1 cellular context compared by ENCODE assay signal in the genomic region with DNA sequence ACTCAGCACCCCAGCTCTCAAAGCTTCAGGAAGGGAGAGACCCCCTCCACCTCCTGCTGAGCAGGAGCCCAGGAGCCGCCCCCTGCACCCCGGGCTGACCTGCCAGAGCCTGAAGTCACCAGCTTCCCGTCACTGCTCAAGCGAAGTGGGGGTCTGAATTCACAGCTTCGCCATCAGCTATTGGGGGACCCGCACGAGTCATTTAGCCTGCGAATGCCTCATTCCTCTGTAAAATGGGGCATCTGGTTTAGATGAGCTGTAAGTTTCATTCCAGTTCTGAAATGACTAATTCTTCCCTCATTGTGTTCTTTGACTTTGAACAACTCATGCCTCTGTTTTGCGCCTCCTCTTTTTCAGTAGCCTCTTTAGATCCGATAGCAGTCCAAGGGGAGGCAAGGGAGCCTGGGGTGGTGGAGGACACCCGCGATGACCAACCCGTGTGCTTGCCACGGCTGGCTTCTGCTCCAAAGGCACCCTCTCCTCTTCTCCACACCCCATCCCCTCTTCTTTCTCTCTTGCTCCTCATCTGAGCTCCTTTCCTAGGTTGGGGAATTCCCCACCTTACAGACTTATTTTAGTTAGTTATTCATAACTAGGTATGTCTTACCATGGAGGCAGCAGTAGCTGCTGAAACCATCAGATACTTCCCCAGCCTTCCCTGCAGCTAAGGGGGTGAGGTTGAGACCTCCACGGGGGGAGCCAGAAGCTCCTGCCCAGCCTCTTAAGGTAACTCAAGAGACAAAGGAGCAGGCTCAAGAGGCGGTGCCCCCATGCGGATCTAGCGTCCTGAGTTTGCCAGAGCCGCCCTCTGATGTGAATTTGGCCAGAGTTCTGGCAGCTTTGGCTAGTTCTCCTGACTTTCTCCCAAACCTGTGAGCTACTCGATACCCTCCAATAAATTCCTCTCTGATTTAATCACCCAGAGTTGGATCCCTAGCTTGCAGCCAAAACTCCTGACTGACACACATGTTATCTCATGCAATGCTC.
TF ChIP-seq lines count a peak whose summit lies in the region.

No MANE protein-coding gene starts in this region.

TF ChIP-seq in GM12878, 131 proteins besides CTCF, POLR2A, EP300 and RAD21 (continued from another document and continues in another):
- TF ChIP-seq PKNOX1 (IDR thresholded peaks at IDR 0.05), result no peak; the same call in 1 of the 2 replicates
- no peak for TF ChIP-seq SPI1 (IDR thresholded peaks at IDR 0.05; ENCODE audit: borderline replicate concordance, insufficient read depth, low read depth, low read length)
- TF ChIP-seq TCF12 (IDR thresholded peaks at IDR 0.05; ENCODE audit: low read depth, low read length), result no peak
- TF ChIP-seq SIX5 (IDR thresholded peaks at IDR 0.05; ENCODE audit: low read depth, low read length, severe bottlenecking), result no peak
- peak; percentile 89 for TF ChIP-seq DPF2 (IDR thresholded peaks at IDR 0.05)
- 0 out of 2 replicates have a peak, but pooled peaks have one; percentile 40 for TF ChIP-seq MLLT1 (IDR thresholded peaks at IDR 0.05)
- no peak for TF ChIP-seq BMI1 (IDR thresholded peaks at IDR 0.05; ENCODE audit: borderline replicate concordance)
- no peak for TF ChIP-seq HSF1 (IDR thresholded peaks at IDR 0.05; ENCODE audit: low read depth, low read length)
- TF ChIP-seq ATF2 (IDR thresholded peaks at IDR 0.05; ENCODE audit: low read length), result peak; percentile 73
- no peak for TF ChIP-seq TBL1XR1 (IDR thresholded peaks at IDR 0.05; ENCODE audit: low read depth, low read length)
- TF ChIP-seq GATAD2B (conservative IDR thresholded peaks at IDR 0.05; ENCODE audit: low read depth), result no peak; the same call in 1 of the 2 replicates
- TF ChIP-seq, protein P1, sequence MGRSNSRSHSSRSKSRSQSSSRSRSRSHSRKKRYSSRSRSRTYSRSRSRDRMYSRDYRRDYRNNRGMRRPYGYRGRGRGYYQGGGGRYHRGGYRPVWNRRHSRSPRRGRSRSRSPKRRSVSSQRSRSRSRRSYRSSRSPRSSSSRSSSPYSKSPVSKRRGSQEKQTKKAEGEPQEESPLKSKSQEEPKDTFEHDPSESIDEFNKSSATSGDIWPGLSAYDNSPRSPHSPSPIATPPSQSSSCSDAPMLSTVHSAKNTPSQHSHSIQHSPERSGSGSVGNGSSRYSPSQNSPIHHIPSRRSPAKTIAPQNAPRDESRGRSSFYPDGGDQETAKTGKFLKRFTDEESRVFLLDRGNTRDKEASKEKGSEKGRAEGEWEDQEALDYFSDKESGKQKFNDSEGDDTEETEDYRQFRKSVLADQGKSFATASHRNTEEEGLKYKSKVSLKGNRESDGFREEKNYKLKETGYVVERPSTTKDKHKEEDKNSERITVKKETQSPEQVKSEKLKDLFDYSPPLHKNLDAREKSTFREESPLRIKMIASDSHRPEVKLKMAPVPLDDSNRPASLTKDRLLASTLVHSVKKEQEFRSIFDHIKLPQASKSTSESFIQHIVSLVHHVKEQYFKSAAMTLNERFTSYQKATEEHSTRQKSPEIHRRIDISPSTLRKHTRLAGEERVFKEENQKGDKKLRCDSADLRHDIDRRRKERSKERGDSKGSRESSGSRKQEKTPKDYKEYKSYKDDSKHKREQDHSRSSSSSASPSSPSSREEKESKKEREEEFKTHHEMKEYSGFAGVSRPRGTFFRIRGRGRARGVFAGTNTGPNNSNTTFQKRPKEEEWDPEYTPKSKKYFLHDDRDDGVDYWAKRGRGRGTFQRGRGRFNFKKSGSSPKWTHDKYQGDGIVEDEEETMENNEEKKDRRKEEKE (IDR thresholded peaks at IDR 0.05), result no peak
- TF ChIP-seq NFXL1 (IDR thresholded peaks at IDR 0.05; ENCODE audit: borderline replicate concordance), result no peak
- no peak for TF ChIP-seq PAX8 (IDR thresholded peaks at IDR 0.05)
- peak; percentile 92 for TF ChIP-seq NBN (IDR thresholded peaks at IDR 0.05)
- no peak for TF ChIP-seq ZNF274 (IDR thresholded peaks at IDR 0.05; ENCODE audit: insufficient read depth, insufficient read length)
- TF ChIP-seq TARDBP (IDR thresholded peaks at IDR 0.05; ENCODE audit: borderline replicate concordance), result no peak
- no peak for TF ChIP-seq MYB (IDR thresholded peaks at IDR 0.05; ENCODE audit: borderline replicate concordance, low read depth, low read length)
- no peak for TF ChIP-seq MYC (IDR thresholded peaks at IDR 0.05; ENCODE audit: insufficient read depth, insufficient read length, insufficient replicate concordance, low read length, severe bottlenecking)
- no peak for TF ChIP-seq MEF2A (IDR thresholded peaks at IDR 0.05; ENCODE audit: insufficient read depth, low read depth, low read length)
- TF ChIP-seq, protein P2, sequence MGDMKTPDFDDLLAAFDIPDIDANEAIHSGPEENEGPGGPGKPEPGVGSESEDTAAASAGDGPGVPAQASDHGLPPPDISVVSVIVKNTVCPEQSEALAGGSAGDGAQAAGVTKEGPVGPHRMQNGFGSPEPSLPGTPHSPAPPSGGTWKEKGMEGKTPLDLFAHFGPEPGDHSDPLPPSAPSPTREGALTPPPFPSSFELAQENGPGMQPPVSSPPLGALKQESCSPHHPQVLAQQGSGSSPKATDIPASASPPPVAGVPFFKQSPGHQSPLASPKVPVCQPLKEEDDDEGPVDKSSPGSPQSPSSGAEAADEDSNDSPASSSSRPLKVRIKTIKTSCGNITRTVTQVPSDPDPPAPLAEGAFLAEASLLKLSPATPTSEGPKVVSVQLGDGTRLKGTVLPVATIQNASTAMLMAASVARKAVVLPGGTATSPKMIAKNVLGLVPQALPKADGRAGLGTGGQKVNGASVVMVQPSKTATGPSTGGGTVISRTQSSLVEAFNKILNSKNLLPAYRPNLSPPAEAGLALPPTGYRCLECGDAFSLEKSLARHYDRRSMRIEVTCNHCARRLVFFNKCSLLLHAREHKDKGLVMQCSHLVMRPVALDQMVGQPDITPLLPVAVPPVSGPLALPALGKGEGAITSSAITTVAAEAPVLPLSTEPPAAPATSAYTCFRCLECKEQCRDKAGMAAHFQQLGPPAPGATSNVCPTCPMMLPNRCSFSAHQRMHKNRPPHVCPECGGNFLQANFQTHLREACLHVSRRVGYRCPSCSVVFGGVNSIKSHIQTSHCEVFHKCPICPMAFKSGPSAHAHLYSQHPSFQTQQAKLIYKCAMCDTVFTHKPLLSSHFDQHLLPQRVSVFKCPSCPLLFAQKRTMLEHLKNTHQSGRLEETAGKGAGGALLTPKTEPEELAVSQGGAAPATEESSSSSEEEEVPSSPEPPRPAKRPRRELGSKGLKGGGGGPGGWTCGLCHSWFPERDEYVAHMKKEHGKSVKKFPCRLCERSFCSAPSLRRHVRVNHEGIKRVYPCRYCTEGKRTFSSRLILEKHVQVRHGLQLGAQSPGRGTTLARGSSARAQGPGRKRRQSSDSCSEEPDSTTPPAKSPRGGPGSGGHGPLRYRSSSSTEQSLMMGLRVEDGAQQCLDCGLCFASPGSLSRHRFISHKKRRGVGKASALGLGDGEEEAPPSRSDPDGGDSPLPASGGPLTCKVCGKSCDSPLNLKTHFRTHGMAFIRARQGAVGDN (IDR thresholded peaks at IDR 0.05), result peak; percentile 59; the same call in 1 of the 2 replicates
- TF ChIP-seq MTA2 (IDR thresholded peaks at IDR 0.05; ENCODE audit: low read depth), result peak; percentile 76
- no peak for TF ChIP-seq POU2F2 (IDR thresholded peaks at IDR 0.05; ENCODE audit: borderline replicate concordance, low read depth, low read length)
- TF ChIP-seq NR2C1 (IDR thresholded peaks at IDR 0.05), result no peak
- TF ChIP-seq RAD51 (IDR thresholded peaks at IDR 0.05), result no peak
- TF ChIP-seq, protein P3, sequence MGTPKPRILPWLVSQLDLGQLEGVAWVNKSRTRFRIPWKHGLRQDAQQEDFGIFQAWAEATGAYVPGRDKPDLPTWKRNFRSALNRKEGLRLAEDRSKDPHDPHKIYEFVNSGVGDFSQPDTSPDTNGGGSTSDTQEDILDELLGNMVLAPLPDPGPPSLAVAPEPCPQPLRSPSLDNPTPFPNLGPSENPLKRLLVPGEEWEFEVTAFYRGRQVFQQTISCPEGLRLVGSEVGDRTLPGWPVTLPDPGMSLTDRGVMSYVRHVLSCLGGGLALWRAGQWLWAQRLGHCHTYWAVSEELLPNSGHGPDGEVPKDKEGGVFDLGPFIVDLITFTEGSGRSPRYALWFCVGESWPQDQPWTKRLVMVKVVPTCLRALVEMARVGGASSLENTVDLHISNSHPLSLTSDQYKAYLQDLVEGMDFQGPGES (IDR thresholded peaks at IDR 0.05), result no peak
- TF ChIP-seq, protein P4, sequence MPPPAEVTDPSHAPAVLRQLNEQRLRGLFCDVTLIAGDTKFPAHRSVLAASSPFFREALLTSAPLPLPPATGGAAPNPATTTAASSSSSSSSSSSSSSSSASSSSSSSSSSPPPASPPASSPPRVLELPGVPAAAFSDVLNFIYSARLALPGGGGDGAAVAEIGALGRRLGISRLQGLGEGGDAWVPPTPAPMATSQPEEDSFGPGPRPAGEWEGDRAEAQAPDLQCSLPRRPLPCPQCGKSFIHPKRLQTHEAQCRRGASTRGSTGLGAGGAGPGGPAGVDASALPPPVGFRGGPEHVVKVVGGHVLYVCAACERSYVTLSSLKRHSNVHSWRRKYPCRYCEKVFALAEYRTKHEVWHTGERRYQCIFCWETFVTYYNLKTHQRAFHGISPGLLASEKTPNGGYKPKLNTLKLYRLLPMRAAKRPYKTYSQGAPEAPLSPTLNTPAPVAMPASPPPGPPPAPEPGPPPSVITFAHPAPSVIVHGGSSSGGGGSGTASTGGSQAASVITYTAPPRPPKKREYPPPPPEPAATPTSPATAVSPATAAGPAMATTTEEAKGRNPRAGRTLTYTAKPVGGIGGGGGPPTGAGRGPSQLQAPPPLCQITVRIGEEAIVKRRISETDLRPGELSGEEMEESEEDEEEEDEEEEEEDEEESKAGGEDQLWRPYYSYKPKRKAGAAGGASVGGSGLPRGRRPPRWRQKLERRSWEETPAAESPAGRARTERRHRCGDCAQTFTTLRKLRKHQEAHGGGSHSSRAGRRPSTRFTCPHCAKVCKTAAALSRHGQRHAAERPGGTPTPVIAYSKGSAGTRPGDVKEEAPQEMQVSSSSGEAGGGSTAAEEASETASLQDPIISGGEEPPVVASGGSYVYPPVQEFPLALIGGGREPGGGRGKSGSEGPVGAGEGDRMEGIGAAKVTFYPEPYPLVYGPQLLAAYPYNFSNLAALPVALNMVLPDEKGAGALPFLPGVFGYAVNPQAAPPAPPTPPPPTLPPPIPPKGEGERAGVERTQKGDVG (CRISPR knock-in tag; IDR thresholded peaks at IDR 0.05), result no peak
- TF ChIP-seq NFYA (IDR thresholded peaks at IDR 0.05; ENCODE audit: borderline replicate concordance, low read depth, low read length), result no peak
- TF ChIP-seq CHD2 (IDR thresholded peaks at IDR 0.05; ENCODE audit: borderline replicate concordance, low read depth, low read length), result 0 out of 2 replicates have a peak, but pooled peaks have one; percentile 21
- TF ChIP-seq JUNB (IDR thresholded peaks at IDR 0.05), result peak; percentile 93
